Comparison of ENCODE assay signal across 16 cellular contexts in the genomic region with DNA sequence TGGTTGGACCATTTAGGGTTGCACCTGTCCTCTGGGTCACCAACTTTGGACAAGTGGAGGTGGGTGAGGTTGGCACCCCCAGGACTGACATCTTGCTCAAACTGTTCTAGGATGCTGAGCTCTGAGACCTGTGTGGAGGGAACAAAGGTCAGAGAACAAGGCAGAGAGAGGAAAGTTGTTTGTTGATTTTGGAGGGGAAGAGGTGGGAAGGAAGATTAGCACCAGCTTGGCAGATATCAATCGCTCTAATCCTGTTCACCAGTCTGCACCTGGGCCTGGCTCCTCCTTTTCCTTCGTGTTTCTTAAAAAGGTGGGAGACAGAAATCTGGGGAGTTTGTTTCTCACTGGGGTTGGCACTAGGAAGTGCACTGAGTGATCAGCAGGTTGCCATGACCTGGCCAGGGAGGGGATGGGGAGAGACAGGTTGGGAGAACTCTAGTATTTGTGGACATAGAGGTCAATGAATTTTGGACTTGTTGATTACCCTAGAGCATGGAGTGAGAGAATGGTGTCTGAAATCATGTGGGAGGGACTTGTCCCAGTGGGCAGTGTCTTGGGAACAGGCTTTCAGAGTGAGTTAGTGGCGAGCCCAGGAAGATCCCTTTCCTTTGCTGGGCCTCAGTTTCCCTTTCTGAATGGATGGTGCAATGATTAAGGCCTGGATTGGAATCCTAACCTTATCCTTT. TPM values are rescaled to one million over a fixed set of nuclear protein-coding genes. Genes with fewer than 3 reads are reported as not detected.
DNase-seq lines count a peak whose midpoint lies in the region; ATAC-seq, FAIRE-seq and TF ChIP-seq lines count a peak whose summit lies in the region.
"Not testable (repeated sequence)": the region's sequence is repeated elsewhere in the genome, so short reads cannot be mapped to it uniquely, and the experiment has no call there.
"Had no signal": no experiment of that assay in that cellular context is flagged by ENCODE, and none has a peak within 500 bp of the region (broad histone marks: within the 10 kb centered on the region; RNA-seq: fewer than 3 reads in every experiment).

No MANE protein-coding gene starts in this region.

- peaks cover 71% of the 10 kb centered on the region for H3K27me3 Mint-ChIP-seq in endodermal cell (ENCODE audit: insufficient read depth)
- H3K27me3 Mint-ChIP-seq in stimulated activated naive CD8-positive, alpha-beta T cell treated with anti-CD3 and anti-CD28 coated beads, Interleukin-15, amount 100 ng/mL, for 72 hours: peaks cover 35% of the 10 kb centered on the region

- H3K9me3 ChIP-seq in HEK293 (ENCODE audit: control insufficient read depth, insufficient read depth, low read depth, low read length); endodermal cell (ENCODE audit: control insufficient read depth, low read length); liver (ENCODE audit: control insufficient read depth in 4 of 4, low read length in 3 of 4); mucosa of descending colon; pancreas: not testable (repeated sequence)

- POLR2A ChIA-PET in HEK293 (lab: Yijun Ruan, JAX): not testable (repeated sequence)

- not testable (repeated sequence) for H3K27ac ChIP-seq in HEK293 (ENCODE audit: extremely low read depth, low read depth, low read length); endodermal cell (ENCODE audit: low read depth, low read length); pancreas
- H3K27ac ChIP-seq in liver (ENCODE audit: low read depth in 1 of 2, low read length in 2 of 2): peak overlapping the region; percentile 73 to 80

- H3K4me1 ChIP-seq in HEK293 (ENCODE audit: control insufficient read depth, insufficient read depth, low read length); endodermal cell (ENCODE audit: control insufficient read depth, insufficient read depth, low read length); mucosa of descending colon (ENCODE audit: low read depth); pancreas: not testable (repeated sequence)
- peaks cover 3 to 18% (median 10%) of the 10 kb centered on the region in 4 donors for H3K4me1 ChIP-seq in liver (ENCODE audit: control insufficient read depth in 4 of 4, insufficient read depth in 4 of 4, low read length in 3 of 4)

- peak; percentile 53 for DNase-seq in endodermal cell
- DNase-seq in mucosa of descending colon; pancreas; stimulated activated naive CD8-positive, alpha-beta T cell treated with anti-CD3 and anti-CD28 coated beads, Interleukin-15, amount 100 ng/mL, for 72 hours: not testable (repeated sequence)

- intact Hi-C loops in mucosa of descending colon (cut with DNase I, micrococcal nuclease); pancreas (cut with DNase I): not testable (repeated sequence)

- not testable (repeated sequence) for H3K27ac Mint-ChIP-seq in endodermal cell; stimulated activated naive CD8-positive, alpha-beta T cell treated with anti-CD3 and anti-CD28 coated beads, Interleukin-15, amount 100 ng/mL, for 72 hours

- not testable (repeated sequence) for H3K4me3 Mint-ChIP-seq in endodermal cell; stimulated activated naive CD8-positive, alpha-beta T cell treated with anti-CD3 and anti-CD28 coated beads, Interleukin-15, amount 100 ng/mL, for 72 hours

- ATAC-seq in mucosa of descending colon (peak; percentile 62), pancreas (peak in 3 of 4 donors; percentile 10 to 40 (median 34))
- ATAC-seq in stimulated activated naive CD8-positive, alpha-beta T cell treated with anti-CD3 and anti-CD28 coated beads, Interleukin-15, amount 100 ng/mL, for 72 hours: peak; percentile 26

- not testable (repeated sequence) for FAIRE-seq in pancreas (lab: Jason Lieb, UNC)

- not testable (repeated sequence) for TF ChIP-seq RAD21 in liver (IDR thresholded peaks at IDR 0.05)

- not testable (repeated sequence) for TF ChIP-seq CTCF in HEK293 (tag by site-specific recombination; IDR thresholded peaks at IDR 0.05); endodermal cell (conservative IDR thresholded peaks at IDR 0.05); liver (IDR thresholded peaks at IDR 0.05; ENCODE audit: low read depth, low read length, missing input control); mucosa of descending colon (IDR thresholded peaks at IDR 0.05); pancreas (IDR thresholded peaks at IDR 0.05)

- not testable (repeated sequence) for H3K4me1 Mint-ChIP-seq in endodermal cell
- H3K4me1 Mint-ChIP-seq in stimulated activated naive CD8-positive, alpha-beta T cell treated with anti-CD3 and anti-CD28 coated beads, Interleukin-15, amount 100 ng/mL, for 72 hours: peaks cover 17% of the 10 kb centered on the region

- H3K36me3 ChIP-seq in HEK293 (ENCODE audit: control insufficient read depth in 2 of 2, insufficient read depth in 1 of 2, low read length in 2 of 2); endodermal cell (ENCODE audit: control insufficient read depth, insufficient read depth, low read length); liver (ENCODE audit: control insufficient read depth in 4 of 4, insufficient read depth in 3 of 4, low read depth in 1 of 4, low read length in 3 of 4); mucosa of descending colon (ENCODE audit: low read depth); pancreas: not testable (repeated sequence)

- CTCF ChIA-PET in HEK293 (lab: Yijun Ruan, JAX): not testable (repeated sequence)

- not testable (repeated sequence) for H3K9ac ChIP-seq in endodermal cell (ENCODE audit: extremely low read depth, low read length, poor library complexity, severe bottlenecking); liver (ENCODE audit: low read depth in 1 of 2, low read length in 2 of 2)

- not testable (repeated sequence) for H3K4me3 ChIP-seq in HEK293 (ENCODE audit: low read depth, low read length); endodermal cell (ENCODE audit: low read length); liver (ENCODE audit: low read depth in 1 of 3, low read length in 3 of 3); mucosa of descending colon; pancreas

- not testable (repeated sequence) for H3K9me3 Mint-ChIP-seq in endodermal cell; stimulated activated naive CD8-positive, alpha-beta T cell treated with anti-CD3 and anti-CD28 coated beads, Interleukin-15, amount 100 ng/mL, for 72 hours

- H3K27me3 ChIP-seq in endodermal cell (ENCODE audit: control insufficient read depth, insufficient read depth, low read length, poor library complexity, severe bottlenecking): peaks cover 42% of the 10 kb centered on the region
- not testable (repeated sequence) for H3K27me3 ChIP-seq in liver (ENCODE audit: control insufficient read depth in 4 of 4, insufficient read depth in 4 of 4, low read length in 3 of 4); pancreas

- H3K36me3 Mint-ChIP-seq in endodermal cell (ENCODE audit: low read depth): not testable (repeated sequence)

- WGBS in endodermal cell (ENCODE audit: insufficient coverage in 1 of 2, insufficient read length in 1 of 2), 2 experiments: 59 to 80% methylated on average over 1 to 2 of the region's 3 CpGs
- 26% methylated on average over 2 of the region's 3 CpGs for WGBS in liver
- WGBS in pancreas, 2 donors: 16 to 22% methylated on average over 2 of the region's 3 CpGs

TF ChIP-seq in HEK293, 187 proteins besides CTCF, POLR2A, EP300 and RAD21:
- TF ChIP-seq SCRT2 (tag by site-specific recombination; IDR thresholded peaks at IDR 0.05): peak; percentile 53

TF ChIP-seq in liver, 16 proteins besides CTCF, POLR2A, EP300 and RAD21:
- peak in 1 of 2 donors; percentile 37 for TF ChIP-seq RXRA (IDR thresholded peaks at IDR 0.05)
- peak; percentile 60 for TF ChIP-seq SP1 (IDR thresholded peaks at IDR 0.05)
- peak; percentile 27 to 67 for TF ChIP-seq HNF4A (conservative IDR thresholded peaks at IDR 0.05)
- peak; percentile 15 for TF ChIP-seq HNF4G (IDR thresholded peaks at IDR 0.05)

RNA-seq across cellular contexts. Expression of gene CYP2A6, which starts 2.4 kb away (rescaled TPM):
- not detected for total RNA-seq in endodermal cell
- not detected for polyA plus RNA-seq in endodermal cell (2013, experiment 1 of 2)
- not detected for polyA plus RNA-seq in endodermal cell (2013, experiment 2 of 2)
- 10 to 100 TPM in 1 of 2 donors, under 1 TPM in 1; 0.09 to 56.1 TPM for total RNA-seq in liver
- 1,000 to 10,000 TPM in 1 of 2 donors, 10 to 100 TPM in 1; 63.1 to 1,020 TPM for polyA plus RNA-seq in liver
- under 1 TPM in 1 of 3 donors, not detected in 2; 0.61 TPM for total RNA-seq in mucosa of descending colon
- under 1 TPM in 1 of 6 donors, not detected in 5; 0.66 TPM for total RNA-seq in pancreas
- polyA plus RNA-seq in pancreas: not detected
- total RNA-seq: Calu3, Daoy, G401, GM23338, H4, HFFc6 had no signal
- polyA plus RNA-seq: A549; CD14-positive monocyte; CD4-positive, alpha-beta memory T cell had no signal

RNA-seq across cellular contexts. Expression of gene CYP2A7, which starts 29.4 kb away (rescaled TPM):
- total RNA-seq in endodermal cell (not detected), liver (1 to 10 TPM in 1 of 2 donors, not detected in 1; 7.4 TPM), mucosa of descending colon (not detected), pancreas (under 1 TPM in 1 of 6 donors, not detected in 5; 0.25 TPM)
- not detected for polyA plus RNA-seq in endodermal cell (2013, experiment 1 of 2)
- not detected for polyA plus RNA-seq in endodermal cell (2013, experiment 2 of 2)
- polyA plus RNA-seq in liver (10 to 100 TPM in 1 of 2 donors, 1 to 10 TPM in 1; 3.3 to 57.9 TPM), pancreas (not detected)
- total RNA-seq: Calu3; CD4-positive, alpha-beta memory T cell; Daoy; G401; GM23338; H4; H9; HFFc6 had no signal
- polyA plus RNA-seq: A549; CD14-positive monocyte; CD4-positive, alpha-beta memory T cell; GM23338 had no signal

RNA-seq across cellular contexts. Expression of gene EGLN2, which starts 53.6 kb away (rescaled TPM):
- total RNA-seq in endodermal cell (10 to 100 TPM; 87.4 to 99.8 TPM), liver (10 to 100 TPM; 34.8 to 56.3 TPM), mucosa of descending colon (100 to 1,000 TPM in 1 of 3 donors, 10 to 100 TPM in 2; 84.5 to 126 (median 93.2) TPM), pancreas (10 to 100 TPM; 22.3 to 45.6 (median 27.4) TPM)
- polyA plus RNA-seq in endodermal cell (2013, experiment 1 of 2): 58.5 TPM
- 55.2 TPM for polyA plus RNA-seq in endodermal cell (2013, experiment 2 of 2)
- polyA plus RNA-seq in liver (10 to 100 TPM; 45.2 to 50.2 TPM), pancreas (10 to 100 TPM; 57.6 to 82.1 TPM)
